2 cellular contexts compared by ENCODE assay signal in the genomic region with DNA sequence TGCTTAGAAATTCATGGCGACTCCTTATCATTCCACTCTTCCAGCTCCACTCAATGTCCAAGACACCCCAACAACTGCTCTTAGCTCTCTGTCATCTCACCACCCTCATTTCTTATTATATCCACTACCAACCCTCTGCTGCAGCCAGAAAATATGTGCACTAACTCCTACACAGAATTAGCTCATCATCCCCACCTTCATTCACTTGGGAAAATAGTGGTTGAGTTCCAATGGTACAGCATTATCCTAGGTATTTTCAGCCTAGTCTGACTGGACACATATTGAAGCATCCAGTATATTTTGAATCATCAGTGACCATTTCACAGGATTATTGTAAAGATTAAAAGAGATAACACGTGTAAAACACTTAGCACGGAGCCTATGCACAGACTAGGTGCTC.
TF ChIP-seq lines count a peak whose summit lies in the region.

No MANE protein-coding gene starts in this region.

TF ChIP-seq in IMR-90, 13 proteins besides CTCF, POLR2A, EP300 and RAD21:
- TF ChIP-seq RFX5 (IDR thresholded peaks at IDR 0.05; ENCODE audit: low read depth, low read length) (no peak), RCOR1 (IDR thresholded peaks at IDR 0.05; ENCODE audit: insufficient replicate concordance, low read length) (no peak), SMC3 (IDR thresholded peaks at IDR 0.05; ENCODE audit: low read depth, low read length) (no peak), CHD1 (IDR thresholded peaks at IDR 0.05; ENCODE audit: low read depth, low read length) (no peak), NFE2L2 (IDR thresholded peaks at IDR 0.05; ENCODE audit: low read depth, low read length) (no peak), CEBPB (IDR thresholded peaks at IDR 0.05; ENCODE audit: low read depth, low read length) (no peak), BHLHE40 (IDR thresholded peaks at IDR 0.05; ENCODE audit: low read depth, low read length) (no peak), MAZ (IDR thresholded peaks at IDR 0.05; ENCODE audit: borderline replicate concordance, low read depth, low read length) (no peak), MXI1 (IDR thresholded peaks at IDR 0.05; ENCODE audit: borderline replicate concordance, low read depth, low read length) (no peak)
- TF ChIP-seq, protein P1, sequence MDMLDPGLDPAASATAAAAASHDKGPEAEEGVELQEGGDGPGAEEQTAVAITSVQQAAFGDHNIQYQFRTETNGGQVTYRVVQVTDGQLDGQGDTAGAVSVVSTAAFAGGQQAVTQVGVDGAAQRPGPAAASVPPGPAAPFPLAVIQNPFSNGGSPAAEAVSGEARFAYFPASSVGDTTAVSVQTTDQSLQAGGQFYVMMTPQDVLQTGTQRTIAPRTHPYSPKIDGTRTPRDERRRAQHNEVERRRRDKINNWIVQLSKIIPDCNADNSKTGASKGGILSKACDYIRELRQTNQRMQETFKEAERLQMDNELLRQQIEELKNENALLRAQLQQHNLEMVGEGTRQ (IDR thresholded peaks at IDR 0.05; ENCODE audit: low read depth, low read length) = no peak
- TF ChIP-seq, protein P2, sequence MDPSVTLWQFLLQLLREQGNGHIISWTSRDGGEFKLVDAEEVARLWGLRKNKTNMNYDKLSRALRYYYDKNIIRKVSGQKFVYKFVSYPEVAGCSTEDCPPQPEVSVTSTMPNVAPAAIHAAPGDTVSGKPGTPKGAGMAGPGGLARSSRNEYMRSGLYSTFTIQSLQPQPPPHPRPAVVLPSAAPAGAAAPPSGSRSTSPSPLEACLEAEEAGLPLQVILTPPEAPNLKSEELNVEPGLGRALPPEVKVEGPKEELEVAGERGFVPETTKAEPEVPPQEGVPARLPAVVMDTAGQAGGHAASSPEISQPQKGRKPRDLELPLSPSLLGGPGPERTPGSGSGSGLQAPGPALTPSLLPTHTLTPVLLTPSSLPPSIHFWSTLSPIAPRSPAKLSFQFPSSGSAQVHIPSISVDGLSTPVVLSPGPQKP (IDR thresholded peaks at IDR 0.05; ENCODE audit: borderline replicate concordance, low read depth, low read length) = no peak

TF ChIP-seq in HepG2, 621 proteins besides CTCF, POLR2A, EP300 and RAD21:
- TF ChIP-seq, protein P3, sequence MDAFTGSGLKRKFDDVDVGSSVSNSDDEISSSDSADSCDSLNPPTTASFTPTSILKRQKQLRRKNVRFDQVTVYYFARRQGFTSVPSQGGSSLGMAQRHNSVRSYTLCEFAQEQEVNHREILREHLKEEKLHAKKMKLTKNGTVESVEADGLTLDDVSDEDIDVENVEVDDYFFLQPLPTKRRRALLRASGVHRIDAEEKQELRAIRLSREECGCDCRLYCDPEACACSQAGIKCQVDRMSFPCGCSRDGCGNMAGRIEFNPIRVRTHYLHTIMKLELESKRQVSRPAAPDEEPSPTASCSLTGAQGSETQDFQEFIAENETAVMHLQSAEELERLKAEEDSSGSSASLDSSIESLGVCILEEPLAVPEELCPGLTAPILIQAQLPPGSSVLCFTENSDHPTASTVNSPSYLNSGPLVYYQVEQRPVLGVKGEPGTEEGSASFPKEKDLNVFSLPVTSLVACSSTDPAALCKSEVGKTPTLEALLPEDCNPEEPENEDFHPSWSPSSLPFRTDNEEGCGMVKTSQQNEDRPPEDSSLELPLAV (CRISPR knock-in tag; conservative IDR thresholded peaks at IDR 0.05; ENCODE audit: low read depth) = no peak
- TF ChIP-seq ZNF670 (CRISPR knock-in tag; IDR thresholded peaks at IDR 0.05; ENCODE audit: borderline replicate concordance) (no peak), SCMH1 (CRISPR knock-in tag; IDR thresholded peaks at IDR 0.05; ENCODE audit: borderline replicate concordance) (no peak), KMT2A (CRISPR knock-in tag; IDR thresholded peaks at IDR 0.05) (no peak)
- TF ChIP-seq, protein P4, sequence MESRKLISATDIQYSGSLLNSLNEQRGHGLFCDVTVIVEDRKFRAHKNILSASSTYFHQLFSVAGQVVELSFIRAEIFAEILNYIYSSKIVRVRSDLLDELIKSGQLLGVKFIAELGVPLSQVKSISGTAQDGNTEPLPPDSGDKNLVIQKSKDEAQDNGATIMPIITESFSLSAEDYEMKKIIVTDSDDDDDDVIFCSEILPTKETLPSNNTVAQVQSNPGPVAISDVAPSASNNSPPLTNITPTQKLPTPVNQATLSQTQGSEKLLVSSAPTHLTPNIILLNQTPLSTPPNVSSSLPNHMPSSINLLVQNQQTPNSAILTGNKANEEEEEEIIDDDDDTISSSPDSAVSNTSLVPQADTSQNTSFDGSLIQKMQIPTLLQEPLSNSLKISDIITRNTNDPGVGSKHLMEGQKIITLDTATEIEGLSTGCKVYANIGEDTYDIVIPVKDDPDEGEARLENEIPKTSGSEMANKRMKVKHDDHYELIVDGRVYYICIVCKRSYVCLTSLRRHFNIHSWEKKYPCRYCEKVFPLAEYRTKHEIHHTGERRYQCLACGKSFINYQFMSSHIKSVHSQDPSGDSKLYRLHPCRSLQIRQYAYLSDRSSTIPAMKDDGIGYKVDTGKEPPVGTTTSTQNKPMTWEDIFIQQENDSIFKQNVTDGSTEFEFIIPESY (CRISPR knock-in tag; IDR thresholded peaks at IDR 0.05) = no peak
- TF ChIP-seq, protein P5, sequence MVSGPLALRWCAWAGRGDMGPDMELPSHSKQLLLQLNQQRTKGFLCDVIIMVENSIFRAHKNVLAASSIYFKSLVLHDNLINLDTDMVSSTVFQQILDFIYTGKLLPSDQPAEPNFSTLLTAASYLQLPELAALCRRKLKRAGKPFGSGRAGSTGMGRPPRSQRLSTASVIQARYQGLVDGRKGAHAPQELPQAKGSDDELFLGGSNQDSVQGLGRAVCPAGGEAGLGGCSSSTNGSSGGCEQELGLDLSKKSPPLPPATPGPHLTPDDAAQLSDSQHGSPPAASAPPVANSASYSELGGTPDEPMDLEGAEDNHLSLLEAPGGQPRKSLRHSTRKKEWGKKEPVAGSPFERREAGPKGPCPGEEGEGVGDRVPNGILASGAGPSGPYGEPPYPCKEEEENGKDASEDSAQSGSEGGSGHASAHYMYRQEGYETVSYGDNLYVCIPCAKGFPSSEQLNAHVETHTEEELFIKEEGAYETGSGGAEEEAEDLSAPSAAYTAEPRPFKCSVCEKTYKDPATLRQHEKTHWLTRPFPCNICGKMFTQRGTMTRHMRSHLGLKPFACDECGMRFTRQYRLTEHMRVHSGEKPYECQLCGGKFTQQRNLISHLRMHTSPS (CRISPR knock-in tag; IDR thresholded peaks at IDR 0.05; ENCODE audit: low read depth) = no peak
